8 cellular contexts compared by ENCODE assay signal in the genomic region with DNA sequence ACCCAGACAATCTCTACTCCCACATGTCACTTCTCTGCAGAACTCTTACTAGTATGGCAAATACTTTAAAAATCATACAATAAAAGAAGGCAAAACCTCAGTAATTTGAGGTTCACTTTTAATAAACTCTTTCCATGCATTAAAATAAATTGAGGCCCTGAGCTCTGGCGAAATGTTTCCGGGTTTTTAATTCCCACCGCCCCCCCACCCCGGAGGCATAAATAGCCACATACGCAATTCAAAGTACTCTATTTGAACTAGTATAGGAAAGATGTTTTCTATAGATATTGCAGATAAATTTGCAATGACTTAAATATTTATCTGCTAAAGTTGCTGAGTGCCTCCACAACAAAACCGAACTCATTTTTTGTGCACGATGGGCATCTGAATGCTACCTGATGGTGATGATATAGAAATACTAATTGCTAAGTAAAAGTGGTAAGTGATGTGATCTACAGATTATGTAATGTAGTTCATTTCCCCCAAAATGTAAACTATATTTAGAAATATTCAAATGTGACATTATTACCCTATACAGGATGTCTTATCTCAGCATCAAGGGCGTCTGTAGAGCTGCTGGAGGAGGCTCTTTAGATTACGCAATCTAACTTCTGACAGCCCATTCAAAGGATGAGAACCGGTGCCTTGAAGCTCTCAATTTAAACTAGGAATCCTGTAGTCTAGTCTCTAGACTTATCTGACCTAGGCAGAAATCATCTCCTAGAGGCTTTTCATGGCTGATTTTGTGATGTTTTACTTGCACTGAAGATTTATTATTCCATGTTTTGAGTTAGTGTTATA. TPM values are rescaled to one million over a fixed set of nuclear protein-coding genes. Genes with fewer than 3 reads are reported as not detected.
DNase-seq lines count a peak whose midpoint lies in the region; ATAC-seq and TF ChIP-seq lines count a peak whose summit lies in the region.

No MANE protein-coding gene starts in this region.

- H3K27me3 Mint-ChIP-seq in CD4-positive, CD25-positive, alpha-beta regulatory T cell = no peaks in the 10 kb centered on the region

- peak overlapping the region; percentile 92 to 96 (median 94) for H3K27ac Mint-ChIP-seq in CD4-positive, CD25-positive, alpha-beta regulatory T cell

- no peak for TF ChIP-seq POLR2A in prostate gland (IDR thresholded peaks at IDR 0.05)

- peak overlapping the region; percentile 99 for H3K4me3 ChIP-seq in CD4-positive, CD25-positive, alpha-beta regulatory T cell (ENCODE audit: low read depth, low read length)
- H3K4me3 ChIP-seq in epithelial cell of esophagus (ENCODE audit: low read length) = no peak overlapping the region
- H3K4me3 ChIP-seq in prostate gland = no peak overlapping the region

- H3K27ac ChIP-seq in CD4-positive, CD25-positive, alpha-beta regulatory T cell (ENCODE audit: insufficient read depth, low read length, poor library complexity, severe bottlenecking) = peak overlapping the region; percentile 98
- H3K27ac ChIP-seq in prostate gland = peak overlapping the region; percentile 100

- intact Hi-C loops in prostate gland (cut with DNase I) = loop anchor here (2.0 to 10.0 kb wide), 2 partner anchors 67 to 903 kb away; a partner anchor contains a TSS

- no peaks in the 10 kb centered on the region for H3K9me3 ChIP-seq in CD4-positive, CD25-positive, alpha-beta regulatory T cell (ENCODE audit: control insufficient read depth in 2 of 2, low read length in 2 of 2)
- no peaks in the 10 kb centered on the region for H3K9me3 ChIP-seq in prostate gland

- DNase-seq in CD4-positive, CD25-positive, alpha-beta regulatory T cell = peak; percentile 54 to 81 (median 74)
- DNase-seq in SKM-1 (lab: John Stamatoyannopoulos, UW; ENCODE audit: unreplicated experiment) (peak; percentile 87), epithelial cell of esophagus (ENCODE audit: low read depth) (peak; percentile 61), prostate gland (ENCODE audit: low spot score) (no peak), midbrain (lab: John Stamatoyannopoulos, UW) (no peak)
- DNase-seq in activated CD4-positive, CD25-positive, alpha-beta regulatory T cell treated with anti-CD3 and anti-CD28 coated beads, Interleukin-2, amount 50 U/mL, for 72 hours = no peak

- peak; percentile 50 to 55 for ATAC-seq in CD4-positive, CD25-positive, alpha-beta regulatory T cell (ENCODE audit: low read depth in 2 of 2)
- ATAC-seq in HG03378 (IDR thresholded peaks at IDR 0.05; ENCODE audit: unreplicated experiment) (peak; percentile 23), HG02678 (IDR thresholded peaks at IDR 0.05; ENCODE audit: unreplicated experiment) (no peak)

- no peaks in the 10 kb centered on the region for H3K9me3 Mint-ChIP-seq in CD4-positive, CD25-positive, alpha-beta regulatory T cell

- peaks cover 7% of the 10 kb centered on the region for H3K36me3 ChIP-seq in CD4-positive, CD25-positive, alpha-beta regulatory T cell (ENCODE audit: control insufficient read depth, insufficient read depth, low read length)
- H3K36me3 ChIP-seq in prostate gland = no peaks in the 10 kb centered on the region

- peaks cover 79% of the 10 kb centered on the region for H3K4me1 ChIP-seq in CD4-positive, CD25-positive, alpha-beta regulatory T cell (ENCODE audit: control insufficient read depth, insufficient read depth, low read length, poor library complexity, severe bottlenecking)
- H3K4me1 ChIP-seq in prostate gland (replicated peaks) = peaks cover 7% of the 10 kb centered on the region

- 25% methylated on average over 10 of the region's 10 CpGs for WGBS in prostate gland

- peaks cover 43 to 70% (median 54%) of the 10 kb centered on the region in 4 donors for H3K4me1 Mint-ChIP-seq in CD4-positive, CD25-positive, alpha-beta regulatory T cell

- H3K4me3 Mint-ChIP-seq in CD4-positive, CD25-positive, alpha-beta regulatory T cell = peak overlapping the region; percentile 90 to 97 (median 90)

- H3K36me3 Mint-ChIP-seq in CD4-positive, CD25-positive, alpha-beta regulatory T cell = peaks cover 13% of the 10 kb centered on the region

- no peak for TF ChIP-seq CTCF in epithelial cell of esophagus (IDR thresholded peaks at IDR 0.05; ENCODE audit: insufficient read depth, low read depth, low read length, missing control alignments)
- TF ChIP-seq CTCF in prostate gland (IDR thresholded peaks at IDR 0.05) = no peak

- no peaks in the 10 kb centered on the region for H3K27me3 ChIP-seq in CD4-positive, CD25-positive, alpha-beta regulatory T cell (ENCODE audit: control insufficient read depth, insufficient read depth, low read length)
- no peaks in the 10 kb centered on the region for H3K27me3 ChIP-seq in prostate gland (replicated peaks; ENCODE audit: insufficient read depth)

RNA-seq across cellular contexts. Expression of a gene that starts 8.6 kb away (rescaled TPM):
- total RNA-seq in CD4-positive, CD25-positive, alpha-beta regulatory T cell = 375 TPM
- polyA plus RNA-seq in CD4-positive, CD25-positive, alpha-beta regulatory T cell = 10 to 100 TPM; 21.1 to 36.0 (median 24.2) TPM
- total RNA-seq in prostate gland = 100 to 1,000 TPM; 111 to 124 TPM

Comparison
In these comparisons a context has a peak if more than half of its experiments do, and no peak if none do; other contexts are left out.
1. DNase-seq: peak in CD4-positive, CD25-positive, alpha-beta regulatory T cell (3 of 3), SKM-1 (single experiment) and epithelial cell of esophagus (single experiment); none in prostate gland (single experiment), midbrain (single experiment) and activated CD4-positive, CD25-positive, alpha-beta regulatory T cell treated with anti-CD3 and anti-CD28 coated beads, Interleukin-2, amount 50 U/mL, for 72 hours (single experiment).